In the genomic region with DNA sequence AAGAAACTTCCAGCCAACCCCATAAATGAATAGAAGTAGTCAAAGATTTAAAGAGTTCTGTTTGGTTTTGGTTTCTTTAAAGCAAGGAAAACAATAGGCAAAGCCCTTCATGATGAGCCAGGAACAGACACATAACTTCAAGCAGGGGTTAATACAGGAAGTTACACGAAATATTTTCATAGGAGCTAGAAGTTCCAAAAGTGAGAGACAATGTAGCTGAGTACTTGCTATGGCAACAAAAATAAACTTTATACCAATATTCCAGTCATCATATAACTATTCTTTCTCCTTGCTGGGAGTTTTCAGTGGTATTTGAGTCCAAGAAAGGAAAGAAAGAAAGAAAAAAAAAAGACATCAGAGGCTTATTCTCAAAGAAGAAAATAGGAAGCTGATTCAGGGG, we compare ENCODE assay signal across 14 cellular contexts. TPM values are rescaled to one million over a fixed set of nuclear protein-coding genes. Genes with fewer than 3 reads are reported as not detected.
DNase-seq lines count a peak whose midpoint lies in the region; ATAC-seq lines count a peak whose summit lies in the region.
"Had no signal": no experiment of that assay in that cellular context is flagged by ENCODE, and none has a peak within 500 bp of the region (broad histone marks: within the 10 kb centered on the region; RNA-seq: fewer than 3 reads in every experiment).

No MANE protein-coding gene starts in this region.

- H3K27ac ChIP-seq in cingulate gyrus (ENCODE audit: low read depth, low read length) (peak overlapping the region; percentile 7), subcutaneous abdominal adipose tissue (ENCODE audit: low read depth, low read length) (peak overlapping the region; percentile 82)

- H3K4me1 ChIP-seq in subcutaneous abdominal adipose tissue (ENCODE audit: control insufficient read depth in 5 of 5, insufficient read depth in 5 of 5, low read length in 5 of 5): peaks cover 2 to 53% (median 37%) of the 10 kb centered on the region in 5 donors

- intact Hi-C loops in sciatic nerve (cut with DNase I): no loop called here

- ATAC-seq in HG03095 (IDR thresholded peaks at IDR 0.05; ENCODE audit: unreplicated experiment) (no peak), sciatic nerve (no peak)
- ATAC-seq: activated CD8-positive, alpha-beta T cell treated with anti-CD3 and anti-CD28 coated beads for 36 hours; left colon; T-cell had no signal

- H3K27me3 ChIP-seq in subcutaneous abdominal adipose tissue (ENCODE audit: control insufficient read depth in 5 of 5, insufficient read depth in 4 of 5, low read length in 5 of 5): no peaks in the 10 kb centered on the region
- H3K27me3 ChIP-seq: spleen had no signal

- peak overlapping the region in 2 of 5 donors; percentile 3 to 74 for H3K9ac ChIP-seq in subcutaneous abdominal adipose tissue (ENCODE audit: low read length in 5 of 5)

- peaks cover 0 to 2% (median 0%) of the 10 kb centered on the region in 5 donors for H3K36me3 ChIP-seq in subcutaneous abdominal adipose tissue (ENCODE audit: control insufficient read depth in 5 of 5, insufficient read depth in 5 of 5, low read length in 5 of 5)
- H3K36me3 ChIP-seq: spleen had no signal

- H3K9me3 ChIP-seq in subcutaneous abdominal adipose tissue (ENCODE audit: control insufficient read depth in 5 of 5, low read length in 5 of 5): no peaks in the 10 kb centered on the region
- H3K9me3 ChIP-seq: spleen had no signal

- H3K4me3 ChIP-seq in subcutaneous abdominal adipose tissue (ENCODE audit: low read depth in 1 of 5, low read length in 5 of 5): no peak overlapping the region
- H3K4me3 ChIP-seq: spleen had no signal

- DNase-seq in LHCN-M2 (ENCODE audit: low read depth) (peak; percentile 29), lung microvascular endothelial cell (ENCODE audit: low read depth in 2 of 2) (peak; percentile 88 to 92), sciatic nerve (ENCODE audit: low spot score) (no peak), HUDEP-2 (lab: John Stamatoyannopoulos, UW; ENCODE audit: unreplicated experiment in 76 of 76) (no peak), NCI-H1930 (lab: John Stamatoyannopoulos, UW) (no peak)
- DNase-seq: activated CD8-positive, alpha-beta T cell treated with anti-CD3 and anti-CD28 coated beads for 36 hours; erythroblast; left colon; NCI-H1048; spleen; T-cell had no signal

RNA-seq across cellular contexts. Expression of gene COBLL1, which starts 56.2 kb away (rescaled TPM):
- total RNA-seq in LHCN-M2 (2014; rRNA removed): 2.0 and 4.0 TPM in 2 replicates
- 2.8 TPM for polyA plus RNA-seq in LHCN-M2 (2012)
- total RNA-seq in lung microvascular endothelial cell: 1.7 and 4.2 TPM in 2 replicates
- total RNA-seq in sciatic nerve: 119 TPM

Comparison
In these comparisons a context has a peak if more than half of its experiments do, and no peak if none do; other contexts are left out.
1. DNase-seq: peak in LHCN-M2 (single experiment) and lung microvascular endothelial cell (2 of 2); none in sciatic nerve (single experiment), HUDEP-2 (0 of 76) and NCI-H1930 (0 of 2).
2. RNA of gene COBLL1, which starts 56.2 kb away (total RNA-seq): 119 TPM in sciatic nerve (single experiment); 1.7 to 4.2 TPM in lung microvascular endothelial cell and 2.0 to 4.0 TPM in LHCN-M2; every median in the first group is over 10 times any median in the second.